In genomic region chr7:134500406-134500805, GRCh38 we compare ENCODE assay signal across 32 cellular contexts. TPM values are rescaled to one million over a fixed set of nuclear protein-coding genes. Genes with fewer than 3 reads are reported as not detected.
"Had no signal": no experiment of that assay in that cellular context is flagged by ENCODE, and none has a peak within 500 bp of the region (broad histone marks: within the 10 kb centered on the region; RNA-seq: fewer than 3 reads in every experiment).

No MANE protein-coding gene starts in this region.

- H3K27ac Mint-ChIP-seq: naive thymus-derived CD4-positive, alpha-beta T cell had no signal

- H3K9me3 ChIP-seq: esophagus squamous epithelium, gastrocnemius medialis, heart right ventricle, left lung, lower lobe of right lung had no signal

- H3K4me1 ChIP-seq: lower lobe of right lung had no signal

- FAIRE-seq: colon, endometrium, islet of Langerhans, keratinocyte had no signal

- H3K27ac ChIP-seq: coronary artery, dorsolateral prefrontal cortex, epithelial cell of prostate, esophagus squamous epithelium, gastrocnemius medialis, heart right ventricle, left lung, lower lobe of right lung had no signal

- ATAC-seq: esophagus mucosa, gastrocnemius medialis, heart right ventricle, left cardiac atrium, left lung, left ventricle myocardium superior, lower lobe of right lung had no signal

- H3K36me3 ChIP-seq: esophagus squamous epithelium, gastrocnemius medialis, heart right ventricle, left lung, lower lobe of right lung had no signal

- H3K4me3 Mint-ChIP-seq: naive thymus-derived CD4-positive, alpha-beta T cell had no signal

- H3K27me3 ChIP-seq: dorsolateral prefrontal cortex, esophagus squamous epithelium, gastrocnemius medialis, heart right ventricle had no signal

- DNase-seq: dermis blood vessel endothelial cell; dorsolateral prefrontal cortex; effector CD4-positive, alpha-beta T cell; effector memory CD4-positive, alpha-beta T cell; erythroblast; esophagus squamous epithelium; foreskin fibroblast; foreskin melanocyte; gastrocnemius medialis; glutamatergic neuron; head of caudate nucleus; heart right ventricle; hippocampal formation; left cardiac atrium; left lung; left ventricle myocardium superior; lower lobe of right lung; mesenchymal stem cell; midbrain; naive thymus-derived CD4-positive, alpha-beta T cell had no signal

- H3K4me3 ChIP-seq: coronary artery, dorsolateral prefrontal cortex, esophagus squamous epithelium, gastrocnemius medialis, heart right ventricle, left lung, lower lobe of right lung had no signal

RNA-seq across cellular contexts. Expression of gene AKR1B10, which starts 27.0 kb away (rescaled TPM):
- total RNA-seq: dermis blood vessel endothelial cell; glomerular endothelial cell; kidney epithelial cell; left lung; lower lobe of right lung; lung microvascular endothelial cell; mononuclear cell; naive thymus-derived CD4-positive, alpha-beta T cell had no signal
- polyA plus RNA-seq: naive thymus-derived CD4-positive, alpha-beta T cell had no signal

RNA-seq across cellular contexts. Expression of gene AKR1B15, which starts 48.5 kb away (rescaled TPM):
- total RNA-seq: dermis blood vessel endothelial cell; dorsolateral prefrontal cortex; glomerular endothelial cell; heart right ventricle; kidney epithelial cell; left lung; left ventricle myocardium superior; lower leg skin; lower lobe of right lung; lung microvascular endothelial cell; mononuclear cell; naive thymus-derived CD4-positive, alpha-beta T cell had no signal
- polyA plus RNA-seq: heart right ventricle; naive thymus-derived CD4-positive, alpha-beta T cell had no signal
